10 cellular contexts compared by ENCODE assay signal in the genomic region with DNA sequence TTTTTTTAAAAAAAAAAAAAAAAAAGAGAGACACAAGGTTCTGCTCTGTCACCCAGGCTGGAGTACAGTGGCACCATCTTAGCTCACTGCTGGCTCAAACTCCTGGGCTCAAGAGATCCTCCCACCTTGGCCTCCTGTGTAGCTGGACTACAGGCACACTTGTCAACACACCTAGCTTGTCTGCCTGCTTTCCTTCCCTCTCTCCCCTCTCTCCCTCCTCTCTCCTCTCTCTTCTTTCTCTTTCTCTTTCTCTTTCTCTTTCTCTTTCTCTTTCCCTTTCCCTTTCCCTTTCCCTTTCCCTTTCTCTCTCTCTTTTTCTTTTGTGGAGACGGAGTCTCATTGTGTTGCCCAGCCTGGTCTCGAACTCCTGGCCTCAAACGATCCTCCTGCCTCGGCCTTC.
DNase-seq lines count a peak whose midpoint lies in the region; ATAC-seq, FAIRE-seq and TF ChIP-seq lines count a peak whose summit lies in the region.
"Had no signal": no experiment of that assay in that cellular context is flagged by ENCODE, and none has a peak within 500 bp of the region (broad histone marks: within the 10 kb centered on the region; RNA-seq: fewer than 3 reads in every experiment).

No MANE protein-coding gene starts in this region.

- DNase-seq in Calu3 (peak; percentile 2), K562 (ENCODE audit: extremely low read depth in 1 of 4, low spot score in 3 of 4) (no peak), foreskin melanocyte (no peak), tibial artery (no peak), PC-3 (no peak)
- DNase-seq in natural killer cell treated with Interleukin-12 subunit alpha and Interleukin-12 subunit beta and Interleukin-15 and Interleukin-18, amount 100 ng/mL, for 72 hours (ENCODE audit: low spot score): no peak
- DNase-seq: NCI-H1048, NCI-H524 had no signal

- H3K9me3 Mint-ChIP-seq in Calu3 (ENCODE audit: low read depth, unreplicated experiment): no peaks in the 10 kb centered on the region
- H3K9me3 Mint-ChIP-seq in natural killer cell treated with Interleukin-12 subunit alpha and Interleukin-12 subunit beta and Interleukin-15 and Interleukin-18, amount 100 ng/mL, for 72 hours: no peaks in the 10 kb centered on the region

- peaks cover 5% of the 10 kb centered on the region for H3F3A ChIP-seq in PC-3 (ENCODE audit: low read length, unreplicated experiment)

- peak overlapping the region; percentile 5 for H3K27ac Mint-ChIP-seq in Calu3 (ENCODE audit: unreplicated experiment)
- H3K27ac Mint-ChIP-seq in natural killer cell treated with Interleukin-12 subunit alpha and Interleukin-12 subunit beta and Interleukin-15 and Interleukin-18, amount 100 ng/mL, for 72 hours: peak overlapping the region; percentile 84 to 88

- H3K4me3 ChIP-seq in K562: no peak overlapping the region
- no peak overlapping the region for H3K4me3 ChIP-seq in tibial artery
- no peak overlapping the region for H3K4me3 ChIP-seq in PC-3 (ENCODE audit: low read length)

- H3K4me3 Mint-ChIP-seq in Calu3 (ENCODE audit: low read depth, unreplicated experiment): no peak overlapping the region
- H3K4me3 Mint-ChIP-seq in natural killer cell treated with Interleukin-12 subunit alpha and Interleukin-12 subunit beta and Interleukin-15 and Interleukin-18, amount 100 ng/mL, for 72 hours: peak overlapping the region; percentile 79

- BruUV-seq in Calu3 (replicated peaks; lab: Mats Ljungman, UMichigan) (no TSS peak), K562 (replicated peaks; lab: Mats Ljungman, UMichigan) (no TSS peak), PC-3 (replicated peaks; lab: Mats Ljungman, UMichigan) (no TSS peak)

- POLR2A ChIA-PET in K562 (lab: Yijun Ruan, JAX): interaction anchor here (0.9 kb wide), 1 partner anchor 119 kb away, joined by 3 read pairs; no protein-coding TSS in a partner anchor
- POLR2A ChIA-PET in PC-3 (lab: Charles Lee; ENCODE audit: unreplicated experiment): no interaction called here

- H3K9me3 ChIP-seq in KOPT-K1 (ENCODE audit: insufficient read depth, low read length, poor library complexity, severe bottlenecking): no peaks in the 10 kb centered on the region
- H3K9me3 ChIP-seq in K562 (replicated peaks; ENCODE audit: control insufficient read depth, insufficient read depth, low read depth, low read length): no peaks in the 10 kb centered on the region
- no peaks in the 10 kb centered on the region for H3K9me3 ChIP-seq in tibial artery
- H3K9me3 ChIP-seq in PC-3 (ENCODE audit: low read length): no peaks in the 10 kb centered on the region

- FAIRE-seq in K562 (lab: Jason Lieb, UNC): no peak
- FAIRE-seq: TTC549 had no signal

- H3K4me1 ChIP-seq in K562 (replicated peaks in 1 of 2; ENCODE audit: control insufficient read depth in 2 of 2, insufficient read depth in 2 of 2, low read length in 2 of 2) (no peaks in the 10 kb centered on the region), tibial artery (no peaks in the 10 kb centered on the region), PC-3 (ENCODE audit: insufficient read depth, low read length) (peaks cover 22% of the 10 kb centered on the region)

- H3K27ac ChIP-seq in KOPT-K1 (ENCODE audit: low read depth, low read length, poor library complexity, severe bottlenecking) (peak overlapping the region; percentile 27), K562 (ENCODE audit: extremely low read depth, low read depth, low read length) (no peak overlapping the region), tibial artery (no peak overlapping the region), PC-3 (ENCODE audit: low read length) (no peak overlapping the region)

- peaks cover 20% of the 10 kb centered on the region for H3K4me1 Mint-ChIP-seq in Calu3 (ENCODE audit: low read depth, unreplicated experiment)
- H3K4me1 Mint-ChIP-seq in natural killer cell treated with Interleukin-12 subunit alpha and Interleukin-12 subunit beta and Interleukin-15 and Interleukin-18, amount 100 ng/mL, for 72 hours (ENCODE audit: low read depth in 2 of 2): peaks cover 36 to 51% of the 10 kb centered on the region in 2 donors

- peaks cover 11% of the 10 kb centered on the region for H3K36me3 Mint-ChIP-seq in Calu3 (ENCODE audit: insufficient read depth, unreplicated experiment)
- peaks cover 18% of the 10 kb centered on the region for H3K36me3 Mint-ChIP-seq in natural killer cell treated with Interleukin-12 subunit alpha and Interleukin-12 subunit beta and Interleukin-15 and Interleukin-18, amount 100 ng/mL, for 72 hours

- intact Hi-C loops in Calu3 (cut with micrococcal nuclease; ENCODE audit: unreplicated experiment) (no loop called here), K562 (cut with micrococcal nuclease) (loop anchor here (10.0 kb wide), 1 partner anchor 154 kb away; no protein-coding TSS in a partner anchor), tibial artery (cut with DNase I; ENCODE audit: low total_unique reads) (no loop called here), PC-3 (cut with micrococcal nuclease) (loop anchor here (10.0 kb wide), 1 partner anchor 94 kb away; no protein-coding TSS in a partner anchor)

- peaks cover 12% of the 10 kb centered on the region; the same call in 2 of the 3 replicates for H3K79me2 ChIP-seq in K562 (ENCODE audit: control insufficient read depth, insufficient read depth, low read length)
- H3K79me2 ChIP-seq in PC-3 (ENCODE audit: low read length): peaks cover 72% of the 10 kb centered on the region

- peak; percentile 50; the same call in 2 of the 3 replicates for ATAC-seq in K562
- peak; percentile 71 to 92 for ATAC-seq in natural killer cell treated with Interleukin-12 subunit alpha and Interleukin-12 subunit beta and Interleukin-15 and Interleukin-18, amount 100 ng/mL, for 72 hours
- ATAC-seq in PC-3: no peak

- H4K20me1 ChIP-seq in K562 (replicated peaks; ENCODE audit: control insufficient read depth, insufficient read depth, low read length) (no peaks in the 10 kb centered on the region), PC-3 (ENCODE audit: low read length) (no peaks in the 10 kb centered on the region)

- no peaks in the 10 kb centered on the region for H3K27me3 Mint-ChIP-seq in Calu3 (ENCODE audit: unreplicated experiment)
- no peaks in the 10 kb centered on the region for H3K27me3 Mint-ChIP-seq in natural killer cell treated with Interleukin-12 subunit alpha and Interleukin-12 subunit beta and Interleukin-15 and Interleukin-18, amount 100 ng/mL, for 72 hours

- 54% methylated on average over 1 of the region's 4 CpGs for WGBS in K562 (ENCODE audit: insufficient coverage, low coverage, missing lambda C conversion rate)

- no peak for TF ChIP-seq CTCF in Calu3 (IDR thresholded peaks at IDR 0.05; ENCODE audit: unreplicated experiment)
- TF ChIP-seq CTCF in K562 (IDR thresholded peaks at IDR 0.05 in 2 of 3, conservative IDR thresholded peaks at IDR 0.05 in 1 of 3; ENCODE audit: insufficient read depth in 2 of 3, low read depth in 1 of 3, low read length in 3 of 3): no peak
- no peak for TF ChIP-seq CTCF in tibial artery (IDR thresholded peaks at IDR 0.05)
- TF ChIP-seq CTCF in PC-3 (conservative IDR thresholded peaks at IDR 0.05; ENCODE audit: low read depth, low read length): no peak

- H3K9me1 ChIP-seq in K562 (ENCODE audit: control insufficient read depth, insufficient read depth, low read length): no peaks in the 10 kb centered on the region

- H2AFZ ChIP-seq in K562 (ENCODE audit: low read depth, low read length) (no peak overlapping the region), PC-3 (ENCODE audit: low read length) (no peak overlapping the region)

- in situ Hi-C loops in K562 (cut with MboI): loop anchor here (25.0 kb wide), 1 partner anchor 1106 kb away; the partner anchor contains the start of gene NDP

- TF ChIP-seq EP300 in K562 (IDR thresholded peaks at IDR 0.05; ENCODE audit: low read length): no peak

- H3K9ac ChIP-seq in K562 (ENCODE audit: insufficient read depth in 1 of 2, low read depth in 2 of 2, low read length in 2 of 2) (no peak overlapping the region), PC-3 (ENCODE audit: low read length) (no peak overlapping the region)

- no peak for TF ChIP-seq RAD21 in K562 (CRISPR knock-in tag; conservative IDR thresholded peaks at IDR 0.05 in 1 of 2, IDR thresholded peaks at IDR 0.05 in 1 of 2)

- H3K36me3 ChIP-seq in KOPT-K1 (ENCODE audit: insufficient read depth, low read length) (peaks cover 34% of the 10 kb centered on the region), K562 (ENCODE audit: control insufficient read depth, insufficient read depth, low read length) (peaks cover 34% of the 10 kb centered on the region; the same call in 2 of the 3 replicates), tibial artery (peaks cover 13 to 41% (median 30%) of the 10 kb centered on the region in 3 donors), PC-3 (ENCODE audit: low read depth, low read length) (peaks cover 33% of the 10 kb centered on the region)

- no peaks in the 10 kb centered on the region for H3K9me2 ChIP-seq in PC-3 (replicated peaks; ENCODE audit: low read length)

- no peak overlapping the region for H3K4me2 ChIP-seq in K562 (ENCODE audit: insufficient read depth, low read length)
- H3K4me2 ChIP-seq in PC-3 (ENCODE audit: low read length): no peak overlapping the region

- CTCF ChIA-PET in Calu3 (lab: Charles Lee) (no interaction called here), K562 (lab: Yijun Ruan, JAX; ENCODE audit: low intra/inter-chr PET ratio) (no interaction called here), PC-3 (lab: Charles Lee) (no interaction called here)

- H3K27me3 ChIP-seq in K562 (ENCODE audit: control insufficient read depth in 2 of 2, insufficient read depth in 2 of 2, low read length in 2 of 2) (no peaks in the 10 kb centered on the region), tibial artery (no peaks in the 10 kb centered on the region), PC-3 (ENCODE audit: low read length) (no peaks in the 10 kb centered on the region)

- no peak for TF ChIP-seq POLR2A in K562 (conservative IDR thresholded peaks at IDR 0.05)

Comparison
In these comparisons a context has a peak if more than half of its experiments do, and no peak if none do; other contexts are left out.
1. intact Hi-C loops: an anchor here in K562 (10.0 kb wide) and PC-3 (10.0 kb wide); none called in Calu3 and tibial artery.